Comparison of ENCODE assay signal across 8 cellular contexts in the genomic region with DNA sequence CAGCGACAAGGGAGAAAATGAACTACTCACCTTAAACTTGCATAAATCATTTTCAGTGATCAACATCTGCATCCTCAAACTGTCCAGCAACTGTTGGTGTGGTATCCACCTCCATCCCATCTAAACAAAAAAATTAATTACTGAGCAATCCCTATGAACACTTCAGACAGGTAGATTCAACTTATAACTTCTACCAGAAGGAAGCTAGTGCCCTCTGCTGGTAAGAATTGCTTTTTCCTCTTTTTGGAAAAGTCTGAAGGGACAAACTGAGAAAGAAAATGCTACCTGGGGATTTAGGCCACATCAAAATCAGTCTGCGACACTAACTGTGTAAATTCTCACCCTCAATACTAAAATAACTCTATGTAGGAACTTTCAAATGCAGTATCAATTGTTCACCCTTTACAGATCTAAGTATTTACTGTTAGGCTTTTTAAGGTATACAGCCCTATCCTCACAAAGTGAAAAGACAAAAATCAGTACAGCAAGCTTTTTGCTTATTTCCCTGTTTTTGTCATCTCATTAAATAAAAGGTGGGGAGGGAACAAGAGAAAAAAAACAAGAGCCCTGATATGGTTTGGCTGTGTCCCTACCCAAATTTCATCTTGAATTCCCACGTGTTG. TPM values are rescaled to one million over a fixed set of nuclear protein-coding genes. Genes with fewer than 3 reads are reported as not detected.
DNase-seq lines count a peak whose midpoint lies in the region; ATAC-seq and TF ChIP-seq lines count a peak whose summit lies in the region.

No MANE protein-coding gene starts in this region.

- DNase-seq in AG09309 (ENCODE audit: low read depth) (peak; percentile 8), GM12865 (ENCODE audit: low read depth) (peak; percentile 66), NCI-H2196 (lab: John Stamatoyannopoulos, UW; ENCODE audit: unreplicated experiment) (peak; percentile 85), left lung (no peak)
- DNase-seq in stimulated activated CD4-positive, alpha-beta T cell treated with anti-CD3 and anti-CD28 coated beads, Interleukin-4, amount 100 ng/mL, for 1 hour, result no peak

- H3K27ac Mint-ChIP-seq in brain, result no peak overlapping the region

- H3K9me3 ChIP-seq in left lung, result no peaks in the 10 kb centered on the region

- intact Hi-C loops in left lung (cut with DNase I), result no loop called here

- no peak overlapping the region for H3K27ac ChIP-seq in left lung

- peaks cover 57% of the 10 kb centered on the region for H3K36me3 Mint-ChIP-seq in brain

- H3K36me3 ChIP-seq in left lung, result peaks cover 0 to 95% of the 10 kb centered on the region in 2 donors

- TF ChIP-seq CTCF in AG09309 (IDR thresholded peaks at IDR 0.05; ENCODE audit: control insufficient read depth, insufficient read depth, low read depth, low read length, missing control alignments), result peak; percentile 75
- peak; percentile 66 for TF ChIP-seq CTCF in GM12865 (IDR thresholded peaks at IDR 0.05; ENCODE audit: insufficient read depth, low read depth, low read length, missing control alignments)
- TF ChIP-seq CTCF in brain (conservative IDR thresholded peaks at IDR 0.05), result peak; percentile 65 to 83
- TF ChIP-seq CTCF in left lung (IDR thresholded peaks at IDR 0.05), result peak; percentile 51 to 60

- H3K27me3 ChIP-seq in left lung, result no peaks in the 10 kb centered on the region

- no peak overlapping the region for H3K4me3 Mint-ChIP-seq in brain

- H3K4me3 ChIP-seq in AG09309 (ENCODE audit: control insufficient read depth, low read depth, low read length), result no peak overlapping the region
- H3K4me3 ChIP-seq in GM12865 (ENCODE audit: low read depth, low read length), result no peak overlapping the region
- H3K4me3 ChIP-seq in left lung, result no peak overlapping the region

- no peaks in the 10 kb centered on the region for H3K4me1 Mint-ChIP-seq in brain

- peak; percentile 60 for ATAC-seq in left lung
- no peak for ATAC-seq in HG02642 (IDR thresholded peaks at IDR 0.05; ENCODE audit: poor library complexity, unreplicated experiment)
- no peak for ATAC-seq in GM19023 (IDR thresholded peaks at IDR 0.05; ENCODE audit: unreplicated experiment)

- H3K4me1 ChIP-seq in left lung, result no peaks in the 10 kb centered on the region

- no peaks in the 10 kb centered on the region for H3K9me3 Mint-ChIP-seq in brain

- no peaks in the 10 kb centered on the region for H3K27me3 Mint-ChIP-seq in brain

RNA-seq across cellular contexts. Expression of gene CLNS1A, which starts 17.9 kb away (rescaled TPM):
- polyA plus RNA-seq in brain (ENCODE audit: insufficient read depth, low read depth, low replicate concordance), result 102 TPM
- 10 to 100 TPM; 61.1 to 70.3 TPM for total RNA-seq in left lung

RNA-seq across cellular contexts. Expression of gene AQP11, which starts 29.9 kb away (rescaled TPM):
- 8.8 TPM for polyA plus RNA-seq in brain (ENCODE audit: insufficient read depth, low read depth, low replicate concordance)
- 1 to 10 TPM in 1 of 2 donors, under 1 TPM in 1; 0.94 to 1.2 TPM for total RNA-seq in left lung

Comparison
In these comparisons a context has a peak if more than half of its experiments do, and no peak if none do; other contexts are left out.
1. DNase-seq: peak in AG09309 (single experiment), GM12865 (single experiment) and NCI-H2196 (single experiment); none in left lung (0 of 2) and stimulated activated CD4-positive, alpha-beta T cell treated with anti-CD3 and anti-CD28 coated beads, Interleukin-4, amount 100 ng/mL, for 1 hour (single experiment).
2. Peak in every context shown above with its lines, with median percentiles within 50 percentile points of each other: CTCF ChIP-seq.